In genomic region chr3:65893631-65894030, GRCh38 we compare ENCODE assay signal across 9 cellular contexts.
"Had no signal": no experiment of that assay in that cellular context is flagged by ENCODE, and none has a peak within 500 bp of the region (broad histone marks: within the 10 kb centered on the region; RNA-seq: fewer than 3 reads in every experiment).

No MANE protein-coding gene starts in this region.

- H3K4me3 ChIP-seq: cardiac muscle cell, lung, transverse colon had no signal

- H3K9me3 ChIP-seq: transverse colon had no signal

- H3K27ac ChIP-seq: cardiac muscle cell, transverse colon had no signal

- DNase-seq: activated naive CD4-positive, alpha-beta T cell treated with Interleukin-2 at 50 U/mL for 16 hours; head of caudate nucleus; naive thymus-derived CD8-positive, alpha-beta T cell; posterior cingulate gyrus; stimulated activated CD4-positive, alpha-beta T cell treated with anti-CD3 and anti-CD28 coated beads, Interleukin-2, amount 100 ng/mL, for 48 hours; stimulated activated naive B cell treated with anti-CD40 and anti-IgM and Interleukin-4, amounts not matched to agents 10 μg/mL and 1 μg/mL and 100 μg/mL, for 72 hours; transverse colon had no signal

- H3K4me1 ChIP-seq: transverse colon had no signal

- H3K36me3 ChIP-seq: cardiac muscle cell, transverse colon had no signal

- H3K27me3 ChIP-seq: cardiac muscle cell, transverse colon had no signal
